9 cellular contexts compared by ENCODE assay signal in genomic region chr15:68791431-68792283, GRCh38. TPM values are rescaled to one million over a fixed set of nuclear protein-coding genes. Genes with fewer than 3 reads are reported as not detected.
DNase-seq lines count a peak whose midpoint lies in the region; ATAC-seq and TF ChIP-seq lines count a peak whose summit lies in the region.
"Had no signal": no experiment of that assay in that cellular context is flagged by ENCODE, and none has a peak within 500 bp of the region (broad histone marks: within the 10 kb centered on the region; RNA-seq: fewer than 3 reads in every experiment).

No MANE protein-coding gene starts in this region.

- no peaks in the 10 kb centered on the region for H3K4me1 ChIP-seq in PC-3 (ENCODE audit: insufficient read depth, low read length)

- peak; percentile 86 to 91 for ATAC-seq in natural killer cell treated with Interleukin-12 subunit alpha and Interleukin-12 subunit beta and Interleukin-15 and Interleukin-18, amount 100 ng/mL, for 72 hours
- ATAC-seq in PC-3 = no peak

- H3K79me2 ChIP-seq in PC-3 (ENCODE audit: low read length) = peaks cover 87% of the 10 kb centered on the region

- H3K27me3 Mint-ChIP-seq in natural killer cell treated with Interleukin-12 subunit alpha and Interleukin-12 subunit beta and Interleukin-15 and Interleukin-18, amount 100 ng/mL, for 72 hours = no peaks in the 10 kb centered on the region

- TF ChIP-seq CTCF in HL-60 (IDR thresholded peaks at IDR 0.05; ENCODE audit: insufficient read depth, low read length) (no peak), PC-3 (conservative IDR thresholded peaks at IDR 0.05; ENCODE audit: low read depth, low read length) (no peak)

- H3K27ac Mint-ChIP-seq in natural killer cell treated with Interleukin-12 subunit alpha and Interleukin-12 subunit beta and Interleukin-15 and Interleukin-18, amount 100 ng/mL, for 72 hours = peak overlapping the region; percentile 95 to 100

- no peaks in the 10 kb centered on the region for H3K9me3 ChIP-seq in PC-3 (ENCODE audit: low read length)
- H3K9me3 ChIP-seq: right lobe of liver had no signal

- no peak overlapping the region for H3K4me2 ChIP-seq in PC-3 (ENCODE audit: low read length)

- H4K20me1 ChIP-seq in PC-3 (ENCODE audit: low read length) = peaks cover 4% of the 10 kb centered on the region; the same call in 1 of the 2 replicates

- H3F3A ChIP-seq in PC-3 (ENCODE audit: low read length, unreplicated experiment) = no peaks in the 10 kb centered on the region

- no peak overlapping the region for H3K9ac ChIP-seq in PC-3 (ENCODE audit: low read length)

- peak overlapping the region; percentile 91 for H3K4me3 Mint-ChIP-seq in natural killer cell treated with Interleukin-12 subunit alpha and Interleukin-12 subunit beta and Interleukin-15 and Interleukin-18, amount 100 ng/mL, for 72 hours

- H3K9me2 ChIP-seq in PC-3 (replicated peaks; ENCODE audit: low read length) = no peaks in the 10 kb centered on the region

- DNase-seq in stimulated activated CD4-positive, alpha-beta T cell treated with anti-CD3 and anti-CD28 coated beads, Interleukin-12 subunit alpha, Interleukin-12 subunit beta, amount 100 ng/mL, for 24 hours (ENCODE audit: low read depth in 2 of 2) = peak; percentile 17 to 36
- DNase-seq in stimulated activated CD4-positive, alpha-beta T cell treated with anti-CD3 and anti-CD28 coated beads, Interleukin-2, amount 100 ng/mL, for 48 hours = no peak
- DNase-seq in HL-60 (ENCODE audit: low read depth in 1 of 2, low spot score in 1 of 2) (peak in 1 of 2 experiments; percentile 52), activated T-cell treated with anti-CD3 and anti-CD28 coated beads for 1 hour (ENCODE audit: low read depth) (peak; percentile 18), NCI-H510A treated with DMSO at 0.1 percent for 48 hours (lab: John Stamatoyannopoulos, UW) (no peak), NCI-H345 (lab: John Stamatoyannopoulos, UW) (no peak), PC-3 (no peak)
- DNase-seq in natural killer cell treated with Interleukin-12 subunit alpha and Interleukin-12 subunit beta and Interleukin-15 and Interleukin-18, amount 100 ng/mL, for 72 hours (ENCODE audit: low spot score) = peak; percentile 89
- DNase-seq: right lobe of liver had no signal

- peaks cover 3% of the 10 kb centered on the region for H3K9me3 Mint-ChIP-seq in natural killer cell treated with Interleukin-12 subunit alpha and Interleukin-12 subunit beta and Interleukin-15 and Interleukin-18, amount 100 ng/mL, for 72 hours

- H3K4me3 ChIP-seq in HL-60 (replicated peaks; ENCODE audit: insufficient read depth, low read length) = no peak overlapping the region
- H3K4me3 ChIP-seq in PC-3 (ENCODE audit: low read length) = no peak overlapping the region
- H3K4me3 ChIP-seq: right lobe of liver had no signal

- H2AFZ ChIP-seq in PC-3 (ENCODE audit: low read length) = no peak overlapping the region

- CTCF ChIA-PET in PC-3 (lab: Charles Lee) = no interaction called here

- H3K4me1 Mint-ChIP-seq in natural killer cell treated with Interleukin-12 subunit alpha and Interleukin-12 subunit beta and Interleukin-15 and Interleukin-18, amount 100 ng/mL, for 72 hours (ENCODE audit: low read depth in 2 of 2) = peaks cover 84% of the 10 kb centered on the region in 2 donors

- H3K27ac ChIP-seq in HL-60 (replicated peaks) (peak overlapping the region; percentile 46), PC-3 (ENCODE audit: low read length) (no peak overlapping the region)
- H3K27ac ChIP-seq: right lobe of liver had no signal

- H3K36me3 Mint-ChIP-seq in natural killer cell treated with Interleukin-12 subunit alpha and Interleukin-12 subunit beta and Interleukin-15 and Interleukin-18, amount 100 ng/mL, for 72 hours = peaks cover 9% of the 10 kb centered on the region

- POLR2A ChIA-PET in PC-3 (lab: Charles Lee; ENCODE audit: unreplicated experiment) = no interaction called here

- intact Hi-C loops in PC-3 (cut with micrococcal nuclease) = no loop called here

- H3K36me3 ChIP-seq in PC-3 (ENCODE audit: low read depth, low read length) = peaks cover 7% of the 10 kb centered on the region

- no TSS peak for BruUV-seq in PC-3 (replicated peaks; lab: Mats Ljungman, UMichigan)

- H3K27me3 ChIP-seq in HL-60 (ENCODE audit: insufficient read depth, poor library complexity, severe bottlenecking) = no peaks in the 10 kb centered on the region
- H3K27me3 ChIP-seq in PC-3 (ENCODE audit: low read length) = no peaks in the 10 kb centered on the region
- H3K27me3 ChIP-seq: right lobe of liver had no signal

RNA-seq across cellular contexts. Expression of gene ANP32A, which starts 29.0 kb away (rescaled TPM):
- total RNA-seq in natural killer cell treated with Interleukin-12 subunit alpha and Interleukin-12 subunit beta and Interleukin-15 and Interleukin-18, amount 100 ng/mL, for 72 hours = 100 to 1,000 TPM; 208 to 278 TPM
- total RNA-seq in PC-3 (2014; rRNA removed) = 106 and 151 TPM in 2 replicates

Comparison
In these comparisons a context has a peak if more than half of its experiments do, and no peak if none do; other contexts are left out.
1. DNase-seq: peak in stimulated activated CD4-positive, alpha-beta T cell treated with anti-CD3 and anti-CD28 coated beads, Interleukin-12 subunit alpha, Interleukin-12 subunit beta, amount 100 ng/mL, for 24 hours (2 of 2), activated T-cell treated with anti-CD3 and anti-CD28 coated beads for 1 hour (single experiment) and natural killer cell treated with Interleukin-12 subunit alpha and Interleukin-12 subunit beta and Interleukin-15 and Interleukin-18, amount 100 ng/mL, for 72 hours (single experiment); none in stimulated activated CD4-positive, alpha-beta T cell treated with anti-CD3 and anti-CD28 coated beads, Interleukin-2, amount 100 ng/mL, for 48 hours (0 of 2), NCI-H510A treated with DMSO at 0.1 percent for 48 hours (single experiment), NCI-H345 (single experiment) and PC-3 (single experiment).